8 cellular contexts compared by ENCODE assay signal in genomic region chr6:158057213-158057987, GRCh38.
A peak's percentile ranks its signal among the peaks of the same experiment; 100 is the strongest.
DNase-seq lines count a peak whose midpoint lies in the region; ATAC-seq lines count a peak whose summit lies in the region.

No MANE protein-coding gene starts in this region.

- peaks cover 8 to 23% of the 10 kb centered on the region in 2 donors for H3K4me1 ChIP-seq in esophagus (ENCODE audit: control insufficient read depth in 2 of 2, insufficient read depth in 2 of 2, low read length in 1 of 2)

- peak; percentile 81 for ATAC-seq in HG02610 (IDR thresholded peaks at IDR 0.05; ENCODE audit: unreplicated experiment)
- no peak for ATAC-seq in HG03135 (IDR thresholded peaks at IDR 0.05; ENCODE audit: unreplicated experiment)
- no peak for ATAC-seq in HG02763 (IDR thresholded peaks at IDR 0.05; ENCODE audit: unreplicated experiment)

- 62 to 73% methylated on average over 21 of the region's 21 CpGs for WGBS in esophagus, 2 donors

- peaks cover 0 to 15% of the 10 kb centered on the region in 2 donors for H3K36me3 ChIP-seq in esophagus (ENCODE audit: control insufficient read depth in 2 of 2, insufficient read depth in 2 of 2, low read length in 1 of 2)

- peak overlapping the region; percentile 78 to 84 for H3K27ac ChIP-seq in esophagus (ENCODE audit: low read depth in 2 of 2, low read length in 1 of 2)

- no peaks in the 10 kb centered on the region for H3K27me3 ChIP-seq in esophagus (ENCODE audit: control insufficient read depth in 1 of 2, insufficient read depth in 2 of 2, low read length in 2 of 2)

- H3K4me3 ChIP-seq in esophagus (ENCODE audit: low read depth in 1 of 2, low read length in 2 of 2), result no peak overlapping the region

- H3K9me3 ChIP-seq in esophagus (ENCODE audit: control insufficient read depth in 2 of 2, insufficient read depth in 1 of 2, low read depth in 1 of 2, low read length in 1 of 2), result no peaks in the 10 kb centered on the region

- peak; percentile 89 to 96 for DNase-seq in SW 1271 (lab: John Stamatoyannopoulos, UW)
- peak; percentile 26 to 36 for DNase-seq in stimulated activated CD8-positive, alpha-beta memory T cell treated with anti-CD3 and anti-CD28 coated beads, Interleukin-2, amount 100 ng/mL, for 48 hours (ENCODE audit: low read depth in 2 of 2)
- no peak for DNase-seq in activated gamma-delta T cell treated with Interleukin-2 at 50 U/mL for 16 hours
- DNase-seq in pons (ENCODE audit: low spot score), result no peak

Comparison
In these comparisons a context has a peak if more than half of its experiments do, and no peak if none do; other contexts are left out.
1. DNase-seq: peak in SW 1271 (2 of 2) and stimulated activated CD8-positive, alpha-beta memory T cell treated with anti-CD3 and anti-CD28 coated beads, Interleukin-2, amount 100 ng/mL, for 48 hours (2 of 2); none in activated gamma-delta T cell treated with Interleukin-2 at 50 U/mL for 16 hours (single experiment) and pons (single experiment).